Comparison of ENCODE assay signal across 8 cellular contexts in genomic region chr3:187744169-187745151, GRCh38. TPM values are rescaled to one million over a fixed set of nuclear protein-coding genes. Genes with fewer than 3 reads are reported as not detected.
DNase-seq lines count a peak whose midpoint lies in the region; ATAC-seq and TF ChIP-seq lines count a peak whose summit lies in the region.

No MANE protein-coding gene starts in this region.

- H3K4me1 Mint-ChIP-seq in activated naive CD8-positive, alpha-beta T cell treated with anti-CD3 and anti-CD28 coated beads, Interleukin-2, amount 50 U/mL, for 24 hours, result peaks cover 78% of the 10 kb centered on the region
- H3K4me1 Mint-ChIP-seq in osteocyte (ENCODE audit: unreplicated experiment), result peaks cover 61% of the 10 kb centered on the region

- H3K4me3 Mint-ChIP-seq in activated naive CD8-positive, alpha-beta T cell treated with anti-CD3 and anti-CD28 coated beads, Interleukin-2, amount 50 U/mL, for 24 hours, result peak overlapping the region; percentile 95
- H3K4me3 Mint-ChIP-seq in osteocyte (ENCODE audit: unreplicated experiment), result peak overlapping the region; percentile 94

- no peaks in the 10 kb centered on the region for H3K9me3 Mint-ChIP-seq in activated naive CD8-positive, alpha-beta T cell treated with anti-CD3 and anti-CD28 coated beads, Interleukin-2, amount 50 U/mL, for 24 hours
- no peaks in the 10 kb centered on the region for H3K9me3 Mint-ChIP-seq in osteocyte (ENCODE audit: unreplicated experiment)

- peak; percentile 36 for DNase-seq in SIG-M5 treated with dmso at 0.1 percent for 504 hours (lab: John Stamatoyannopoulos, UW; ENCODE audit: unreplicated experiment)
- no peak for DNase-seq in SIG-M5 (lab: John Stamatoyannopoulos, UW)
- DNase-seq in RPMI7951 (ENCODE audit: low read depth), result peak; percentile 47
- peak; percentile 54 for DNase-seq in activated naive CD8-positive, alpha-beta T cell treated with anti-CD3 and anti-CD28 coated beads, Interleukin-2, amount 50 U/mL, for 24 hours
- peak; percentile 60 to 70 for DNase-seq in cardiac muscle cell (ENCODE audit: low read depth in 1 of 2, low spot score in 1 of 2)
- no peak for DNase-seq in osteocyte (ENCODE audit: extremely low spot score, unreplicated experiment)

- no peaks in the 10 kb centered on the region for H3K36me3 ChIP-seq in cardiac muscle cell

- H3K27ac ChIP-seq in cardiac muscle cell, result peak overlapping the region; percentile 98

- peaks cover 18% of the 10 kb centered on the region for H3K4me1 ChIP-seq in cardiac muscle cell (ENCODE audit: low read depth)

- peak overlapping the region; percentile 100 for H3K27ac Mint-ChIP-seq in activated naive CD8-positive, alpha-beta T cell treated with anti-CD3 and anti-CD28 coated beads, Interleukin-2, amount 50 U/mL, for 24 hours
- peak overlapping the region; percentile 100 for H3K27ac Mint-ChIP-seq in osteocyte (ENCODE audit: unreplicated experiment)

- no peaks in the 10 kb centered on the region for H3K9me3 ChIP-seq in cardiac muscle cell (ENCODE audit: low read depth)

- peaks cover 5% of the 10 kb centered on the region for H3K36me3 Mint-ChIP-seq in activated naive CD8-positive, alpha-beta T cell treated with anti-CD3 and anti-CD28 coated beads, Interleukin-2, amount 50 U/mL, for 24 hours (ENCODE audit: low read depth)
- no peaks in the 10 kb centered on the region for H3K36me3 Mint-ChIP-seq in osteocyte (ENCODE audit: unreplicated experiment)

- ATAC-seq in activated naive CD8-positive, alpha-beta T cell treated with anti-CD3 and anti-CD28 coated beads, Interleukin-2, amount 50 U/mL, for 24 hours, result no peak
- ATAC-seq in HG03432 (IDR thresholded peaks at IDR 0.05; ENCODE audit: unreplicated experiment) (no peak), HG03521 (IDR thresholded peaks at IDR 0.05; ENCODE audit: unreplicated experiment) (no peak)

- TF ChIP-seq CTCF in cardiac muscle cell (IDR thresholded peaks at IDR 0.05; ENCODE audit: low read depth, low read length) (no peak), osteocyte (IDR thresholded peaks at IDR 0.05) (no peak)

- H3K27me3 Mint-ChIP-seq in activated naive CD8-positive, alpha-beta T cell treated with anti-CD3 and anti-CD28 coated beads, Interleukin-2, amount 50 U/mL, for 24 hours, result no peaks in the 10 kb centered on the region
- no peaks in the 10 kb centered on the region for H3K27me3 Mint-ChIP-seq in osteocyte (ENCODE audit: unreplicated experiment)

- H3K4me3 ChIP-seq in cardiac muscle cell, result peak overlapping the region; percentile 74

- H3K27me3 ChIP-seq in cardiac muscle cell, result no peaks in the 10 kb centered on the region

RNA-seq across cellular contexts. Expression of gene BCL6, which starts 0.8 kb away (rescaled TPM):
- total RNA-seq in RPMI7951 (2014; rRNA removed; shearing (Covaris generic)), result 5.8 and 10.1 TPM in 2 replicates
- total RNA-seq in cardiac muscle cell (5.7 and 12.7 TPM in 2 replicates), osteocyte (69.3 and 84.8 TPM in 2 replicates)
- 3.6 and 4.9 TPM in 2 replicates for polyA plus RNA-seq in cardiac muscle cell

RNA-seq across cellular contexts. Expression of gene RTP2, which starts 42.1 kb away (rescaled TPM):
- total RNA-seq in RPMI7951 (2014; rRNA removed; shearing (Covaris generic)), result not detected in 2 replicates
- not detected in 2 replicates for total RNA-seq in cardiac muscle cell
- not detected in 2 replicates for polyA plus RNA-seq in cardiac muscle cell
- total RNA-seq in osteocyte, result not detected in 2 replicates

Comparison
In these comparisons a context has a peak if more than half of its experiments do, and no peak if none do; other contexts are left out.
1. DNase-seq: peak in SIG-M5 treated with dmso at 0.1 percent for 504 hours (single experiment), RPMI7951 (single experiment), activated naive CD8-positive, alpha-beta T cell treated with anti-CD3 and anti-CD28 coated beads, Interleukin-2, amount 50 U/mL, for 24 hours (single experiment) and cardiac muscle cell (2 of 2); none in SIG-M5 (single experiment) and osteocyte (single experiment).